ENCODE assay signal across 8 cellular contexts in genomic region chr6:73653571-73654424, GRCh38. TPM values are rescaled to one million over a fixed set of nuclear protein-coding genes. Genes with fewer than 3 reads are reported as not detected.
DNase-seq lines count a peak whose midpoint lies in the region; ATAC-seq lines count a peak whose summit lies in the region.

TSS of gene SLC17A5 (minus strand) at chr6:73653992. CDS start at chr6:73653886, 106 bp downstream.

- DNase-seq in C1 segment of cervical spinal cord (lab: John Stamatoyannopoulos, UW) (peak; percentile 53 to 93 (median 90)), NCI-H526 treated with DMSO at 0.1 percent for 48 hours (lab: John Stamatoyannopoulos, UW) (peak; percentile 86), dedifferentiated amniotic fluid mesenchymal stem cell (ENCODE audit: extremely low spot score) (peak; percentile 94), left lobe of liver (ENCODE audit: low spot score) (peak; percentile 98)
- DNase-seq in activated CD4-positive, alpha-beta T cell treated with anti-CD3 and anti-CD28 coated beads, Interleukin-2, amount 50 U/mL, for 1 hour = peak; percentile 86
- peak; percentile 92 to 94 for DNase-seq in stimulated activated CD4-positive, alpha-beta T cell treated with anti-CD3 and anti-CD28 coated beads, Interleukin-2, amount 100 ng/mL, for 24 hours

- ATAC-seq in GM19351 (IDR thresholded peaks at IDR 0.05; ENCODE audit: unreplicated experiment) (peak; percentile 77), HG03520 (IDR thresholded peaks at IDR 0.05; ENCODE audit: unreplicated experiment) (peak; percentile 86), left lobe of liver (peak; percentile 94)

RNA-seq across cellular contexts. Expression of gene SLC17A5, which starts in this region (rescaled TPM):
- 10.0 TPM for total RNA-seq in left lobe of liver

Comparison
In these comparisons a context has a peak if more than half of its experiments do, and no peak if none do; other contexts are left out.
1. Peak in every context shown above with its lines: DNase-seq and ATAC-seq.